ENCODE assay signal across 23 cellular contexts in the genomic region with DNA sequence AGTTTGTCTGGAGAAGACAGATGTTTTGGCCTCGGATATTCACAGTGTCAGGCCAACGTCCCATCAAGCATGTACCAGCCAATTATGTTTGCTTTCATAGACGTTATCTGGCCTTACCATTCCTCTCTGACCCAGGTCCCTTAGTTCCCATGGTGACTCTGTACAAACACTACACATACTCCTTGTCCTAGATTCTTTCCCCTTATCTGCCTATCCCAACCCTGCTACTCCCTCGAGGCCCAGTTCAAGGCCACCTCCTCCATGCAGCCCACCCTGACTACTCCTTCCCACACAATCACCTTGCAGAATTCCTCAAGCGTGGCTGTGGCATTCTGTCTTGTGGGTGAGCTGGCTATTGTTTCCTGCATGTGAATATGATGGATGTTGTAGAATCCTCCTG.
DNase-seq lines count a peak whose midpoint lies in the region; ATAC-seq, FAIRE-seq and TF ChIP-seq lines count a peak whose summit lies in the region.
"Had no signal": no experiment of that assay in that cellular context is flagged by ENCODE, and none has a peak within 500 bp of the region (broad histone marks: within the 10 kb centered on the region; RNA-seq: fewer than 3 reads in every experiment).

No MANE protein-coding gene starts in this region.

- H3K9ac ChIP-seq in K562 (ENCODE audit: insufficient read depth in 1 of 2, low read depth in 2 of 2, low read length in 2 of 2) (no peak overlapping the region), trophoblast cell (ENCODE audit: low read length) (no peak overlapping the region)

- ATAC-seq in K562 (peak; percentile 38), GM18867 (IDR thresholded peaks at IDR 0.05; ENCODE audit: unreplicated experiment) (no peak)
- ATAC-seq: activated CD4-positive, CD25-positive, alpha-beta regulatory T cell treated with anti-CD3 and anti-CD28 coated beads, Interleukin-2, amount 50 U/mL, for 24 hours; activated T-cell treated with anti-CD3 and anti-CD28 coated beads, Interleukin-2, amount 50 U/mL, for 4 hours; gastroesophageal sphincter; sciatic nerve had no signal

- intact Hi-C loops in K562 (cut with micrococcal nuclease), result no loop called here

- no peak overlapping the region for H2BK120ac ChIP-seq in trophoblast cell (ENCODE audit: insufficient read depth, low read length, poor library complexity)

- CTCF ChIA-PET in K562 (lab: Yijun Ruan, JAX; ENCODE audit: low intra/inter-chr PET ratio), result no interaction called here

- no peak overlapping the region for H3K23ac ChIP-seq in trophoblast cell (ENCODE audit: low read length)

- no peak overlapping the region for H2AK5ac ChIP-seq in trophoblast cell (ENCODE audit: low read length)

- 0% methylated on average over 5 of the region's 5 CpGs for WGBS in K562 (ENCODE audit: insufficient coverage, low coverage, missing lambda C conversion rate)
- no CpG with 5 or more reads among the region's 5 CpGs for WGBS in trophoblast cell (ENCODE audit: extremely low coverage, insufficient coverage, insufficient read length)

- H3K9me3 ChIP-seq in K562 (replicated peaks; ENCODE audit: control insufficient read depth, insufficient read depth, low read depth, low read length) (no peaks in the 10 kb centered on the region), trophoblast cell (ENCODE audit: insufficient read depth, low read depth, low read length) (peaks cover 2% of the 10 kb centered on the region)
- H3K9me3 ChIP-seq: gastroesophageal sphincter, MG63 had no signal

- FAIRE-seq in K562 (lab: Jason Lieb, UNC), result peak; percentile 65
- FAIRE-seq: endometrium, GM19239, kidney had no signal

- H3K4me2 ChIP-seq in K562 (ENCODE audit: insufficient read depth, low read length) (no peak overlapping the region), trophoblast cell (ENCODE audit: low read length) (no peak overlapping the region)

- no peak overlapping the region for H4K12ac ChIP-seq in trophoblast cell (ENCODE audit: low read depth, low read length)

- H3K18ac ChIP-seq in trophoblast cell (ENCODE audit: low read length), result no peak overlapping the region

- POLR2A ChIA-PET in K562 (lab: Yijun Ruan, JAX), result interaction anchor here (0.6 kb wide), 1 partner anchor 14 kb away, joined by 3 read pairs; no protein-coding TSS in a partner anchor

- H3K4me3 ChIP-seq in K562 (no peak overlapping the region), trophoblast cell (ENCODE audit: low read depth, low read length) (no peak overlapping the region)
- H3K4me3 ChIP-seq: gastroesophageal sphincter, MG63 had no signal

- TF ChIP-seq POLR2A in K562 (conservative IDR thresholded peaks at IDR 0.05), result no peak

- DNase-seq in OCI-M1 (lab: John Stamatoyannopoulos, UW), result peak; percentile 21
- DNase-seq in K562 (ENCODE audit: extremely low read depth in 1 of 4, low spot score in 3 of 4), result peak; percentile 35 to 62 (median 58)
- DNase-seq in hepatic stellate cell (ENCODE audit: low spot score), result peak; percentile 53
- peak; percentile 95 to 98 for DNase-seq in trophoblast cell
- DNase-seq in MV-4-11 (lab: John Stamatoyannopoulos, UW), result no peak
- no peak for DNase-seq in retina
- DNase-seq: activated CD8-positive, alpha-beta memory T cell treated with anti-CD3 and anti-CD28 coated beads for 24 hours; activated T-cell treated with anti-CD3 and anti-CD28 coated beads, Interleukin-2, amount 50 U/mL, for 4 hours; CD4-positive, CD25-positive, alpha-beta regulatory T cell; kidney; mesendoderm; MG63; naive B cell; NCI-H1417 treated with DMSO at 0.1 percent for 48 hours; NCI-H2081 treated with DMSO at 0.1 percent for 48 hours; NCI-H774; occipital lobe had no signal

- H3K79me2 ChIP-seq in K562 (ENCODE audit: control insufficient read depth, insufficient read depth, low read length) (no peaks in the 10 kb centered on the region), trophoblast cell (ENCODE audit: control insufficient read depth, insufficient read depth, low read length, poor library complexity) (peaks cover 2% of the 10 kb centered on the region)

- H3K4ac ChIP-seq in trophoblast cell (ENCODE audit: low read depth, low read length), result no peak overlapping the region

- H3K4me1 ChIP-seq in K562 (replicated peaks in 1 of 2; ENCODE audit: control insufficient read depth in 2 of 2, insufficient read depth in 2 of 2, low read length in 2 of 2) (peaks cover 0 to 9% of the 10 kb centered on the region in 2 experiments; a peak in 1 of 5 replicates), trophoblast cell (ENCODE audit: control insufficient read depth in 1 of 2, insufficient read depth in 2 of 2, low read length in 2 of 2) (peaks cover 5 to 9% of the 10 kb centered on the region in 2 experiments)

- H4K91ac ChIP-seq in trophoblast cell (ENCODE audit: low read depth, low read length), result no peak overlapping the region

- peaks cover 3% of the 10 kb centered on the region for H3K9me1 ChIP-seq in K562 (ENCODE audit: control insufficient read depth, insufficient read depth, low read length)

- no peak for TF ChIP-seq EP300 in K562 (IDR thresholded peaks at IDR 0.05; ENCODE audit: low read length)

- peaks cover 5% of the 10 kb centered on the region; the same call in 1 of the 2 replicates for H4K20me1 ChIP-seq in K562 (replicated peaks; ENCODE audit: control insufficient read depth, insufficient read depth, low read length)

- no peak for TF ChIP-seq CTCF in K562 (IDR thresholded peaks at IDR 0.05 in 2 of 3, conservative IDR thresholded peaks at IDR 0.05 in 1 of 3; ENCODE audit: insufficient read depth in 2 of 3, low read depth in 1 of 3, low read length in 3 of 3)

- no peaks in the 10 kb centered on the region for H3K79me1 ChIP-seq in trophoblast cell (ENCODE audit: low read length)

- no TSS peak for BruUV-seq in K562 (replicated peaks; lab: Mats Ljungman, UMichigan)

- TF ChIP-seq RAD21 in K562 (CRISPR knock-in tag; conservative IDR thresholded peaks at IDR 0.05 in 1 of 2, IDR thresholded peaks at IDR 0.05 in 1 of 2), result no peak

- H3K14ac ChIP-seq in trophoblast cell (ENCODE audit: low read length), result no peak overlapping the region

- H3K36me3 ChIP-seq in K562 (ENCODE audit: control insufficient read depth, insufficient read depth, low read length) (no peaks in the 10 kb centered on the region), trophoblast cell (ENCODE audit: control insufficient read depth in 1 of 2, insufficient read depth in 2 of 2, low read length in 2 of 2) (no peaks in the 10 kb centered on the region)
- H3K36me3 ChIP-seq: gastroesophageal sphincter, MG63 had no signal

- H2BK5ac ChIP-seq in trophoblast cell (ENCODE audit: low read depth, low read length, poor library complexity), result no peak overlapping the region

- H2BK12ac ChIP-seq in trophoblast cell (ENCODE audit: low read length), result no peak overlapping the region

- H2AFZ ChIP-seq in K562 (ENCODE audit: low read depth, low read length) (no peak overlapping the region), trophoblast cell (ENCODE audit: insufficient read depth, low read length, poor library complexity) (no peak overlapping the region)

- no peak overlapping the region for H4K8ac ChIP-seq in trophoblast cell (ENCODE audit: low read depth, low read length)

- H3K27me3 ChIP-seq in K562 (ENCODE audit: control insufficient read depth in 2 of 2, insufficient read depth in 2 of 2, low read length in 2 of 2), result peaks cover 65 to 94% of the 10 kb centered on the region in 2 experiments
- no peaks in the 10 kb centered on the region for H3K27me3 ChIP-seq in trophoblast cell (ENCODE audit: insufficient read depth, low read length)
- H3K27me3 ChIP-seq: gastroesophageal sphincter, MG63 had no signal

- H3K27ac ChIP-seq in K562 (ENCODE audit: extremely low read depth, low read depth, low read length) (no peak overlapping the region), trophoblast cell (ENCODE audit: low read depth, low read length) (no peak overlapping the region)
- H3K27ac ChIP-seq: gastroesophageal sphincter had no signal

- in situ Hi-C loops in K562 (cut with MboI), result no loop called here

TF ChIP-seq in K562, 482 proteins besides CTCF, POLR2A, EP300 and RAD21 (continues in another document):
- TF ChIP-seq ARID3B (CRISPR knock-in tag; IDR thresholded peaks at IDR 0.05; ENCODE audit: borderline replicate concordance) (no peak), BCOR (IDR thresholded peaks at IDR 0.05) (peak; percentile 92), KDM1A (IDR thresholded peaks at IDR 0.05) (peak; percentile 70 to 71), KLF10 (CRISPR knock-in tag; IDR thresholded peaks at IDR 0.05) (no peak), ZNF408 (CRISPR knock-in tag; IDR thresholded peaks at IDR 0.05; ENCODE audit: low read depth) (no peak)
- TF ChIP-seq, protein P1, sequence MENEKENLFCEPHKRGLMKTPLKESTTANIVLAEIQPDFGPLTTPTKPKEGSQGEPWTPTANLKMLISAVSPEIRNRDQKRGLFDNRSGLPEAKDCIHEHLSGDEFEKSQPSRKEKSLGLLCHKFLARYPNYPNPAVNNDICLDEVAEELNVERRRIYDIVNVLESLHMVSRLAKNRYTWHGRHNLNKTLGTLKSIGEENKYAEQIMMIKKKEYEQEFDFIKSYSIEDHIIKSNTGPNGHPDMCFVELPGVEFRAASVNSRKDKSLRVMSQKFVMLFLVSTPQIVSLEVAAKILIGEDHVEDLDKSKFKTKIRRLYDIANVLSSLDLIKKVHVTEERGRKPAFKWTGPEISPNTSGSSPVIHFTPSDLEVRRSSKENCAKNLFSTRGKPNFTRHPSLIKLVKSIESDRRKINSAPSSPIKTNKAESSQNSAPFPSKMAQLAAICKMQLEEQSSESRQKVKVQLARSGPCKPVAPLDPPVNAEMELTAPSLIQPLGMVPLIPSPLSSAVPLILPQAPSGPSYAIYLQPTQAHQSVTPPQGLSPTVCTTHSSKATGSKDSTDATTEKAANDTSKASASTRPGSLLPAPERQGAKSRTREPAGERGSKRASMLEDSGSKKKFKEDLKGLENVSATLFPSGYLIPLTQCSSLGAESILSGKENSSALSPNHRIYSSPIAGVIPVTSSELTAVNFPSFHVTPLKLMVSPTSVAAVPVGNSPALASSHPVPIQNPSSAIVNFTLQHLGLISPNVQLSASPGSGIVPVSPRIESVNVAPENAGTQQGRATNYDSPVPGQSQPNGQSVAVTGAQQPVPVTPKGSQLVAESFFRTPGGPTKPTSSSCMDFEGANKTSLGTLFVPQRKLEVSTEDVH (IDR thresholded peaks at IDR 0.05; ENCODE audit: low read depth, partially characterized antibody), result no peak

Comparison
In these comparisons a context has a peak if more than half of its experiments do, and no peak if none do; other contexts are left out.
1. DNase-seq: peak in OCI-M1 (single experiment), K562 (4 of 4), hepatic stellate cell (single experiment) and trophoblast cell (2 of 2); none in MV-4-11 (single experiment) and retina (single experiment).